8 cellular contexts compared by ENCODE assay signal in genomic region chr4:13656569-13656988, GRCh38. TPM values are rescaled to one million over a fixed set of nuclear protein-coding genes. Genes with fewer than 3 reads are reported as not detected.
DNase-seq lines count a peak whose midpoint lies in the region; ATAC-seq, FAIRE-seq and TF ChIP-seq lines count a peak whose summit lies in the region.

No MANE protein-coding gene starts in this region.

- H3K4me2 ChIP-seq in astrocyte (ENCODE audit: low read length): peak overlapping the region; percentile 87

- H3K27me3 Mint-ChIP-seq in T-helper 1 cell treated with Interleukin-12 subunit alpha and Interleukin-12 subunit beta and Interleukin-4 antibody, amounts not matched to agents 30 μg/mL and 1 μg/mL, for 36 hours (ENCODE audit: low read depth): peaks cover 4% of the 10 kb centered on the region
- H3K27me3 Mint-ChIP-seq in astrocyte (ENCODE audit: low read depth, unreplicated experiment): peaks cover 2% of the 10 kb centered on the region

- H3K27ac Mint-ChIP-seq in T-helper 1 cell treated with Interleukin-12 subunit alpha and Interleukin-12 subunit beta and Interleukin-4 antibody, amounts not matched to agents 30 μg/mL and 1 μg/mL, for 36 hours: peak overlapping the region; percentile 37
- H3K27ac Mint-ChIP-seq in astrocyte (ENCODE audit: unreplicated experiment): peak overlapping the region; percentile 9

- H3K4me1 ChIP-seq in astrocyte (ENCODE audit: insufficient read depth, low read length): peaks cover 8% of the 10 kb centered on the region
- peaks cover 0 to 15% (median 3%) of the 10 kb centered on the region in 4 donors for H3K4me1 ChIP-seq in sigmoid colon

- no peak for TF ChIP-seq EP300 in sigmoid colon (IDR thresholded peaks at IDR 0.05)

- H3K36me3 Mint-ChIP-seq in T-helper 1 cell treated with Interleukin-12 subunit alpha and Interleukin-12 subunit beta and Interleukin-4 antibody, amounts not matched to agents 30 μg/mL and 1 μg/mL, for 36 hours (ENCODE audit: low read depth): no peaks in the 10 kb centered on the region
- no peaks in the 10 kb centered on the region for H3K36me3 Mint-ChIP-seq in astrocyte (ENCODE audit: low read depth, unreplicated experiment)

- peak overlapping the region; percentile 76 for H3K9ac ChIP-seq in astrocyte (ENCODE audit: low read length)

- H3K36me3 ChIP-seq in astrocyte (ENCODE audit: insufficient read depth, low read length) (no peaks in the 10 kb centered on the region), sigmoid colon (no peaks in the 10 kb centered on the region)

- no peak for ATAC-seq in HG03196 (IDR thresholded peaks at IDR 0.05; ENCODE audit: unreplicated experiment)

- H3K27ac ChIP-seq in astrocyte (ENCODE audit: low read depth, low read length) (peak overlapping the region; percentile 44), sigmoid colon (no peak overlapping the region)

- WGBS in sigmoid colon, 2 donors: 2 to 4% methylated on average over 9 of the region's 9 CpGs

- H3K4me3 Mint-ChIP-seq in T-helper 1 cell treated with Interleukin-12 subunit alpha and Interleukin-12 subunit beta and Interleukin-4 antibody, amounts not matched to agents 30 μg/mL and 1 μg/mL, for 36 hours: peak overlapping the region; percentile 64
- H3K4me3 Mint-ChIP-seq in astrocyte (ENCODE audit: unreplicated experiment): peak overlapping the region; percentile 14

- TF ChIP-seq CTCF in astrocyte (IDR thresholded peaks at IDR 0.05; ENCODE audit: insufficient read depth, low read depth, low read length): peak; percentile 87
- peak in 3 of 4 experiments; percentile 33 to 73 (median 57) for TF ChIP-seq CTCF in sigmoid colon (IDR thresholded peaks at IDR 0.05)

- intact Hi-C loops in sigmoid colon (cut with DNase I): loop anchor here (5.0 to 10.0 kb wide), 3 partner anchors 1348 to 1798 kb away; partner anchors contain the start of gene CPEB2

- no peaks in the 10 kb centered on the region for H4K20me1 ChIP-seq in astrocyte (ENCODE audit: insufficient read depth, low read length)

- DNase-seq in NCI-H526 (lab: John Stamatoyannopoulos, UW) (peak; percentile 32 to 52), NCI-H526 treated with DMSO at 0.1 percent for 48 hours (lab: John Stamatoyannopoulos, UW) (no peak), LHCN-M2 (ENCODE audit: low read depth) (peak; percentile 74), astrocyte (ENCODE audit: low read depth) (peak; percentile 32), hippocampal formation (lab: John Stamatoyannopoulos, UW) (peak; percentile 22 to 79), sigmoid colon (peak; percentile 66)

- H3K9me3 ChIP-seq in astrocyte (ENCODE audit: insufficient read depth, low read depth, low read length) (no peaks in the 10 kb centered on the region), sigmoid colon (no peaks in the 10 kb centered on the region)

- FAIRE-seq in astrocyte (lab: Jason Lieb, UNC): no peak

- no peaks in the 10 kb centered on the region for H3K79me2 ChIP-seq in astrocyte (ENCODE audit: insufficient read depth, low read length)

- H2AFZ ChIP-seq in astrocyte (ENCODE audit: low read depth, low read length): peak overlapping the region; percentile 42

- TF ChIP-seq POLR2A in sigmoid colon (IDR thresholded peaks at IDR 0.05): no peak

- H3K4me3 ChIP-seq in astrocyte (ENCODE audit: insufficient read depth, low read depth, low read length) (peak overlapping the region; percentile 57), sigmoid colon (peak overlapping the region in 2 of 4 donors; percentile 10 to 17)

- no peaks in the 10 kb centered on the region for H3K9me3 Mint-ChIP-seq in T-helper 1 cell treated with Interleukin-12 subunit alpha and Interleukin-12 subunit beta and Interleukin-4 antibody, amounts not matched to agents 30 μg/mL and 1 μg/mL, for 36 hours
- H3K9me3 Mint-ChIP-seq in astrocyte (ENCODE audit: unreplicated experiment): peaks cover 6% of the 10 kb centered on the region

- no peaks in the 10 kb centered on the region for H3K27me3 ChIP-seq in astrocyte (ENCODE audit: insufficient read depth, low read length)
- H3K27me3 ChIP-seq in sigmoid colon: no peaks in the 10 kb centered on the region

- H3K4me1 Mint-ChIP-seq in T-helper 1 cell treated with Interleukin-12 subunit alpha and Interleukin-12 subunit beta and Interleukin-4 antibody, amounts not matched to agents 30 μg/mL and 1 μg/mL, for 36 hours (ENCODE audit: low read depth): peaks cover 10% of the 10 kb centered on the region
- H3K4me1 Mint-ChIP-seq in astrocyte (ENCODE audit: low read depth, unreplicated experiment): peaks cover 2% of the 10 kb centered on the region

RNA-seq across cellular contexts. Expression of gene BOD1L1, which starts 29.1 kb away (rescaled TPM):
- total RNA-seq in LHCN-M2 (2014; rRNA removed): 22.8 and 29.6 TPM in 2 replicates
- polyA plus RNA-seq in LHCN-M2 (2012): 7.5 TPM
- 41.6 and 47.2 TPM in 2 replicates for total RNA-seq in astrocyte
- total RNA-seq in sigmoid colon: 10 to 100 TPM; 34.3 to 46.0 (median 40.7) TPM
- polyA plus RNA-seq in sigmoid colon: 10 to 100 TPM in 2 of 3 donors, 1 to 10 TPM in 1; 8.3 to 17.7 (median 10.8) TPM
